Comparison of ENCODE assay signal across 9 cellular contexts in the genomic region with DNA sequence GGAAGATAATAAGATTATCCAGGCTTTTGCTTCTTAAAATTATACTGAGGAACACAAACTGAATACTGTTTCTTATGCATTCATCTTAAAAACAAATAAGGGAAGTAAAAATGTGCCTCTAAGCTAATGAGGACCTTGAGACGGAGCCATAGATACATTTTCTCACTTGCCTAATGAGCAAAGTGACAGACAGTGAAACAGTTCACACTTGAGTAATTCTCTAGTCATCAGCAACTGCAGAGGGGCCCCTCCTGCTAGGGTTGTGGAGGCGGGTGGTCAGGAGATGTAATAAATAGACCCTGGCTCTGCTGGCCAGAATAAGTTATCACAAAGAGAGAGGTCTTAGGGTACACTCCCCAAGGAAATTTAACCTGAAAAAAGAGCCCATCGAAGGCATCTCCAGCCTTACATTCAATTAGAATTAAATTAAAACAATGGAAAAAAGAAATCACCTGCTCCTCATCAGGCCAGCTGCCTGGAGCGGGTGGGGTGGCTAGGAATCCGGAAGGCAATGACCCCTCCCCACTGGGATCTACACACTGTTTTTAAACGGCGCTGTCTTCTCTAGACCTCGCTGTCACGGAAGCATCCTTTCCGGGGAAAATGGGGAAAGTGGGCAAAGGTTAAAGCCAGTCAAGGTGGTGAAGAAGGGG. TPM values are rescaled to one million over a fixed set of nuclear protein-coding genes. Genes with fewer than 3 reads are reported as not detected.
DNase-seq lines count a peak whose midpoint lies in the region; ATAC-seq and TF ChIP-seq lines count a peak whose summit lies in the region.
"Had no signal": no experiment of that assay in that cellular context is flagged by ENCODE, and none has a peak within 500 bp of the region (broad histone marks: within the 10 kb centered on the region; RNA-seq: fewer than 3 reads in every experiment).

No MANE protein-coding gene starts in this region.

- H3K79me2 ChIP-seq in Karpas-422 (ENCODE audit: low read length): no peaks in the 10 kb centered on the region

- no peak for TF ChIP-seq CTCF in natural killer cell (IDR thresholded peaks at IDR 0.05)

- H3K36me3 Mint-ChIP-seq in stimulated activated naive B cell treated with anti-CD40 and anti-IgM and Interleukin-4, amounts not matched to agents 10 μg/mL and 1 μg/mL and 100 μg/mL, for 72 hours: no peaks in the 10 kb centered on the region
- H3K36me3 Mint-ChIP-seq in natural killer cell: no peaks in the 10 kb centered on the region

- H3K4me1 Mint-ChIP-seq in stimulated activated naive B cell treated with anti-CD40 and anti-IgM and Interleukin-4, amounts not matched to agents 10 μg/mL and 1 μg/mL and 100 μg/mL, for 72 hours: peaks cover 20 to 48% of the 10 kb centered on the region in 2 donors
- H3K4me1 Mint-ChIP-seq in natural killer cell: peaks cover 0 to 6% of the 10 kb centered on the region in 2 donors

- H2AFZ ChIP-seq in Karpas-422 (ENCODE audit: low read length): no peak overlapping the region

- peak overlapping the region; percentile 97 for H3K27ac ChIP-seq in Karpas-422 (ENCODE audit: low read length)
- H3K27ac ChIP-seq in effector memory CD4-positive, alpha-beta T cell (ENCODE audit: insufficient read depth, low read length, poor library complexity, severe bottlenecking): no peak overlapping the region
- H3K27ac ChIP-seq: psoas muscle had no signal

- H3K27me3 Mint-ChIP-seq in stimulated activated naive B cell treated with anti-CD40 and anti-IgM and Interleukin-4, amounts not matched to agents 10 μg/mL and 1 μg/mL and 100 μg/mL, for 72 hours: no peaks in the 10 kb centered on the region
- H3K27me3 Mint-ChIP-seq in natural killer cell (ENCODE audit: low read depth in 2 of 2): peaks cover 13 to 50% of the 10 kb centered on the region in 2 donors

- H3K9me3 Mint-ChIP-seq in stimulated activated naive B cell treated with anti-CD40 and anti-IgM and Interleukin-4, amounts not matched to agents 10 μg/mL and 1 μg/mL and 100 μg/mL, for 72 hours: no peaks in the 10 kb centered on the region
- H3K9me3 Mint-ChIP-seq in natural killer cell: no peaks in the 10 kb centered on the region

- intact Hi-C loops in natural killer cell (cut with micrococcal nuclease): no loop called here

- H3K9me3 ChIP-seq in Karpas-422 (ENCODE audit: low read length): no peaks in the 10 kb centered on the region
- no peaks in the 10 kb centered on the region for H3K9me3 ChIP-seq in effector memory CD4-positive, alpha-beta T cell (ENCODE audit: control insufficient read depth, low read length)
- H3K9me3 ChIP-seq: psoas muscle had no signal

- peak overlapping the region; percentile 72 for H3K4me2 ChIP-seq in Karpas-422 (ENCODE audit: low read depth, low read length, poor library complexity, severe bottlenecking)

- ATAC-seq in GM19324 (IDR thresholded peaks at IDR 0.05; ENCODE audit: low FRiP score, unreplicated experiment) (peak; percentile 80), HG02840 (IDR thresholded peaks at IDR 0.05; ENCODE audit: low FRiP score, unreplicated experiment) (peak; percentile 85), natural killer cell (no peak)
- peak; percentile 87 to 89 for ATAC-seq in stimulated activated naive B cell treated with anti-CD40 and anti-IgM and Interleukin-4, amounts not matched to agents 10 μg/mL and 1 μg/mL and 100 μg/mL, for 72 hours (replicated peaks)
- ATAC-seq: psoas muscle had no signal

- H3K9me2 ChIP-seq in Karpas-422 (replicated peaks; ENCODE audit: insufficient read depth, low read length): no peaks in the 10 kb centered on the region

- peak overlapping the region; percentile 71 for H3K9ac ChIP-seq in Karpas-422 (ENCODE audit: low read length)

- peaks cover 91% of the 10 kb centered on the region for H3K4me1 ChIP-seq in Karpas-422 (ENCODE audit: low read length)
- no peaks in the 10 kb centered on the region for H3K4me1 ChIP-seq in effector memory CD4-positive, alpha-beta T cell (ENCODE audit: control insufficient read depth, insufficient read depth, low read length, poor library complexity, severe bottlenecking)
- H3K4me1 ChIP-seq: psoas muscle had no signal

- H3K4me3 ChIP-seq in Karpas-422 (ENCODE audit: low read length): peak overlapping the region; percentile 57
- no peak overlapping the region for H3K4me3 ChIP-seq in effector memory CD4-positive, alpha-beta T cell (ENCODE audit: insufficient read depth, low read depth, low read length, poor library complexity, severe bottlenecking)
- H3K4me3 ChIP-seq: psoas muscle had no signal

- peak overlapping the region; percentile 57 to 60 for H3K4me3 Mint-ChIP-seq in stimulated activated naive B cell treated with anti-CD40 and anti-IgM and Interleukin-4, amounts not matched to agents 10 μg/mL and 1 μg/mL and 100 μg/mL, for 72 hours
- no peak overlapping the region for H3K4me3 Mint-ChIP-seq in natural killer cell

- peak; percentile 93 for DNase-seq in Karpas-422
- DNase-seq in stimulated activated naive B cell treated with anti-CD40 and anti-IgM and Interleukin-4, amounts not matched to agents 10 μg/mL and 1 μg/mL and 100 μg/mL, for 72 hours: no peak
- no peak for DNase-seq in effector memory CD4-positive, alpha-beta T cell
- no peak for DNase-seq in natural killer cell
- no peak for DNase-seq in anterior cingulate cortex (lab: John Stamatoyannopoulos, UW)
- DNase-seq: psoas muscle, SHP77 had no signal

- H3K36me3 ChIP-seq in Karpas-422 (ENCODE audit: insufficient read depth, low read length): no peaks in the 10 kb centered on the region
- no peaks in the 10 kb centered on the region for H3K36me3 ChIP-seq in effector memory CD4-positive, alpha-beta T cell (ENCODE audit: control insufficient read depth, insufficient read depth, low read length)

- no peaks in the 10 kb centered on the region for H3K27me3 ChIP-seq in Karpas-422 (ENCODE audit: low read length)
- H3K27me3 ChIP-seq in effector memory CD4-positive, alpha-beta T cell (replicated peaks; ENCODE audit: control insufficient read depth, insufficient read depth, low read length, poor library complexity, severe bottlenecking): no peaks in the 10 kb centered on the region

- H3K27ac Mint-ChIP-seq in stimulated activated naive B cell treated with anti-CD40 and anti-IgM and Interleukin-4, amounts not matched to agents 10 μg/mL and 1 μg/mL and 100 μg/mL, for 72 hours: peak overlapping the region; percentile 79
- H3K27ac Mint-ChIP-seq in natural killer cell: no peak overlapping the region

- H4K20me1 ChIP-seq in Karpas-422 (ENCODE audit: insufficient read depth, low read depth, low read length): no peaks in the 10 kb centered on the region

RNA-seq across cellular contexts. Expression of a gene that starts 32.6 kb away (rescaled TPM):
- total RNA-seq in Karpas-422 (2014; rRNA removed; shearing (Covaris generic); ENCODE audit: low replicate concordance): 17.8 and 37.6 TPM in 2 replicates
- total RNA-seq in natural killer cell: 10 to 100 TPM in 2 of 3 donors, 1 to 10 TPM in 1; 9.5 to 20.5 (median 13.9) TPM

RNA-seq across cellular contexts. Expression of a gene that starts 41.8 kb away (rescaled TPM):
- total RNA-seq in Karpas-422 (2014; rRNA removed; shearing (Covaris generic); ENCODE audit: low replicate concordance): 22.6 and 24.6 TPM in 2 replicates
- 10 to 100 TPM; 58.6 to 68.6 (median 67.4) TPM for total RNA-seq in natural killer cell

Comparison
In these comparisons a context has a peak if more than half of its experiments do, and no peak if none do; other contexts are left out.
1. ATAC-seq: peak in GM19324 (single experiment), HG02840 (single experiment) and stimulated activated naive B cell treated with anti-CD40 and anti-IgM and Interleukin-4, amounts not matched to agents 10 μg/mL and 1 μg/mL and 100 μg/mL, for 72 hours (2 of 2); none in natural killer cell (0 of 3).